In genomic region chr1:76023669-76024407, GRCh38 we compare ENCODE assay signal across 2 cellular contexts.
TF ChIP-seq lines count a peak whose summit lies in the region.

No MANE protein-coding gene starts in this region.

TF ChIP-seq in SK-N-SH treated with all-trans-retinoic acid at 6 μM for 48 hours, 23 proteins besides CTCF, POLR2A, EP300 and RAD21:
- TF ChIP-seq TCF4 (CRISPR knock-in tag; IDR thresholded peaks at IDR 0.05; ENCODE audit: borderline replicate concordance) (no peak), ZNF565 (CRISPR knock-in tag; conservative IDR thresholded peaks at IDR 0.05; ENCODE audit: low read depth) (no peak), PPARA (CRISPR knock-in tag; IDR thresholded peaks at IDR 0.05; ENCODE audit: borderline replicate concordance) (no peak), SNAI2 (CRISPR knock-in tag; IDR thresholded peaks at IDR 0.05) (no peak), RARB (CRISPR knock-in tag; IDR thresholded peaks at IDR 0.05) (no peak)
- TF ChIP-seq, protein P1, sequence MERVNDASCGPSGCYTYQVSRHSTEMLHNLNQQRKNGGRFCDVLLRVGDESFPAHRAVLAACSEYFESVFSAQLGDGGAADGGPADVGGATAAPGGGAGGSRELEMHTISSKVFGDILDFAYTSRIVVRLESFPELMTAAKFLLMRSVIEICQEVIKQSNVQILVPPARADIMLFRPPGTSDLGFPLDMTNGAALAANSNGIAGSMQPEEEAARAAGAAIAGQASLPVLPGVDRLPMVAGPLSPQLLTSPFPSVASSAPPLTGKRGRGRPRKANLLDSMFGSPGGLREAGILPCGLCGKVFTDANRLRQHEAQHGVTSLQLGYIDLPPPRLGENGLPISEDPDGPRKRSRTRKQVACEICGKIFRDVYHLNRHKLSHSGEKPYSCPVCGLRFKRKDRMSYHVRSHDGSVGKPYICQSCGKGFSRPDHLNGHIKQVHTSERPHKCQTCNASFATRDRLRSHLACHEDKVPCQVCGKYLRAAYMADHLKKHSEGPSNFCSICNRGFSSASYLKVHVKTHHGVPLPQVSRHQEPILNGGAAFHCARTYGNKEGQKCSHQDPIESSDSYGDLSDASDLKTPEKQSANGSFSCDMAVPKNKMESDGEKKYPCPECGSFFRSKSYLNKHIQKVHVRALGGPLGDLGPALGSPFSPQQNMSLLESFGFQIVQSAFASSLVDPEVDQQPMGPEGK (CRISPR knock-in tag; IDR thresholded peaks at IDR 0.05; ENCODE audit: borderline replicate concordance), result no peak
- TF ChIP-seq, protein P2, sequence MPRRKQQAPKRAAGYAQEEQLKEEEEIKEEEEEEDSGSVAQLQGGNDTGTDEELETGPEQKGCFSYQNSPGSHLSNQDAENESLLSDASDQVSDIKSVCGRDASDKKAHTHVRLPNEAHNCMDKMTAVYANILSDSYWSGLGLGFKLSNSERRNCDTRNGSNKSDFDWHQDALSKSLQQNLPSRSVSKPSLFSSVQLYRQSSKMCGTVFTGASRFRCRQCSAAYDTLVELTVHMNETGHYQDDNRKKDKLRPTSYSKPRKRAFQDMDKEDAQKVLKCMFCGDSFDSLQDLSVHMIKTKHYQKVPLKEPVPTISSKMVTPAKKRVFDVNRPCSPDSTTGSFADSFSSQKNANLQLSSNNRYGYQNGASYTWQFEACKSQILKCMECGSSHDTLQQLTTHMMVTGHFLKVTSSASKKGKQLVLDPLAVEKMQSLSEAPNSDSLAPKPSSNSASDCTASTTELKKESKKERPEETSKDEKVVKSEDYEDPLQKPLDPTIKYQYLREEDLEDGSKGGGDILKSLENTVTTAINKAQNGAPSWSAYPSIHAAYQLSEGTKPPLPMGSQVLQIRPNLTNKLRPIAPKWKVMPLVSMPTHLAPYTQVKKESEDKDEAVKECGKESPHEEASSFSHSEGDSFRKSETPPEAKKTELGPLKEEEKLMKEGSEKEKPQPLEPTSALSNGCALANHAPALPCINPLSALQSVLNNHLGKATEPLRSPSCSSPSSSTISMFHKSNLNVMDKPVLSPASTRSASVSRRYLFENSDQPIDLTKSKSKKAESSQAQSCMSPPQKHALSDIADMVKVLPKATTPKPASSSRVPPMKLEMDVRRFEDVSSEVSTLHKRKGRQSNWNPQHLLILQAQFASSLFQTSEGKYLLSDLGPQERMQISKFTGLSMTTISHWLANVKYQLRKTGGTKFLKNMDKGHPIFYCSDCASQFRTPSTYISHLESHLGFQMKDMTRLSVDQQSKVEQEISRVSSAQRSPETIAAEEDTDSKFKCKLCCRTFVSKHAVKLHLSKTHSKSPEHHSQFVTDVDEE (CRISPR knock-in tag; IDR thresholded peaks at IDR 0.05), result no peak

TF ChIP-seq in H1, 55 proteins besides CTCF, POLR2A, EP300 and RAD21:
- no peak for TF ChIP-seq JUN (IDR thresholded peaks at IDR 0.05; ENCODE audit: low read depth, low read length)
- no peak for TF ChIP-seq NRF1 (IDR thresholded peaks at IDR 0.05; ENCODE audit: low read depth, low read length)
- no peak for TF ChIP-seq SIX5 (IDR thresholded peaks at IDR 0.05; ENCODE audit: low read depth, low read length)
- TF ChIP-seq, protein P3, sequence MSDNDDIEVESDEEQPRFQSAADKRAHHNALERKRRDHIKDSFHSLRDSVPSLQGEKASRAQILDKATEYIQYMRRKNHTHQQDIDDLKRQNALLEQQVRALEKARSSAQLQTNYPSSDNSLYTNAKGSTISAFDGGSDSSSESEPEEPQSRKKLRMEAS (IDR thresholded peaks at IDR 0.05), result no peak
- no peak for TF ChIP-seq KDM1A (IDR thresholded peaks at IDR 0.05; ENCODE audit: borderline replicate concordance, low read length)
- TF ChIP-seq RXRA (IDR thresholded peaks at IDR 0.05; ENCODE audit: insufficient read depth, low read depth, low read length), result no peak
- no peak for TF ChIP-seq KDM4A (IDR thresholded peaks at IDR 0.05; ENCODE audit: low read depth, low read length, severe bottlenecking)
- no peak for TF ChIP-seq SIN3A (conservative IDR thresholded peaks at IDR 0.05 in 1 of 2, IDR thresholded peaks at IDR 0.05 in 1 of 2; ENCODE audit: low read depth in 1 of 2, low read length in 2 of 2)
